18 cellular contexts compared by ENCODE assay signal in the genomic region with DNA sequence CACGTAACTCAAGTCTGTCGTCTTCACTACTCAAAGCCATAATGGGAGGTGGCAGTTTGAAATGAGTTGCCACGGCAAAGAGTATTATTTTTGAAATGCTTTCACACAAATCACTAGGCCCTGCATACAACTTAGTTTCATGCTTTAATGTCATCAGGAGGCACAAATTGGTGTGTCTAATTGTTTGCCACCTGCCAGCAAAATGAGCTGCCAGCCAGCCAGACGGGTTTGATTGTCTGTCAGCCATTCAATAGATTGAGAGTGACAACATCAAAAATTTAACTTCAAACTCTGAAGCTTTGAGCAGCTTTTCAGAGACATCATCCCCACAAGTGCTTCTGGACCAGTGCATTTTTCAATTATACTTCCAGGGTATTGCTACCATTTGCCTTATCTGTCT.
"Had no signal": no experiment of that assay in that cellular context is flagged by ENCODE, and none has a peak within 500 bp of the region (broad histone marks: within the 10 kb centered on the region; RNA-seq: fewer than 3 reads in every experiment).

No MANE protein-coding gene starts in this region.

- H3K4me3 Mint-ChIP-seq: activated CD4-positive, alpha-beta T cell treated with anti-CD3 and anti-CD28 coated beads, Interleukin-2, amount 10 ng/mL, durations not matched to agents 24 days and 14 days; activated CD8-positive, alpha-beta T cell treated with anti-CD3 and anti-CD28 coated beads for 36 hours; activated naive CD8-positive, alpha-beta T cell treated with anti-CD3 and anti-CD28 coated beads, Interleukin-2, amount 10 ng/mL, durations not matched to agents 7 days and 5 days; activated T-helper 17 cell treated with anti-CD3 and anti-CD28 coated beads, Interleukin-2, amount 50 U/mL, for 72 hours; nephron had no signal

- DNase-seq: activated CD4-positive, alpha-beta T cell treated with anti-CD3 and anti-CD28 coated beads, Interleukin-2, amount 10 ng/mL, durations not matched to agents 24 days and 14 days; activated CD8-positive, alpha-beta T cell treated with anti-CD3 and anti-CD28 coated beads for 36 hours; activated naive CD4-positive, alpha-beta T cell; activated naive CD8-positive, alpha-beta T cell treated with anti-CD3 and anti-CD28 coated beads, Interleukin-2, amount 10 ng/mL, durations not matched to agents 7 days and 5 days; activated T-cell treated with anti-CD3 and anti-CD28 coated beads, Interleukin-2, amount 50 U/mL, for 1 hour; amygdala; colonic mucosa; kidney; midbrain; occipital lobe; stimulated activated CD4-positive, alpha-beta T cell treated with anti-CD3 and anti-CD28 coated beads, Interleukin-12 subunit alpha, Interleukin-12 subunit beta, amount 100 ng/mL, for 4 hours; stimulated activated CD4-positive, alpha-beta T cell treated with anti-CD3 and anti-CD28 coated beads, Interleukin-1b, Interleukin-23, amount 100 ng/mL, for 48 hours; stimulated activated CD8-positive, alpha-beta memory T cell treated with anti-CD3 and anti-CD28 coated beads, Interleukin-4, amount 100 ng/mL, for 48 hours; stimulated activated naive CD4-positive, alpha-beta T cell treated with Interleukin-2 at 50 U/mL for 16 hours; thyroid gland had no signal

- H3K9me3 ChIP-seq: colonic mucosa, thyroid gland had no signal

- H3K27me3 Mint-ChIP-seq: activated CD4-positive, alpha-beta T cell treated with anti-CD3 and anti-CD28 coated beads, Interleukin-2, amount 10 ng/mL, durations not matched to agents 24 days and 14 days; activated CD8-positive, alpha-beta T cell treated with anti-CD3 and anti-CD28 coated beads for 36 hours; activated naive CD8-positive, alpha-beta T cell treated with anti-CD3 and anti-CD28 coated beads, Interleukin-2, amount 10 ng/mL, durations not matched to agents 7 days and 5 days; activated T-helper 17 cell treated with anti-CD3 and anti-CD28 coated beads, Interleukin-2, amount 50 U/mL, for 72 hours had no signal

- H3K36me3 Mint-ChIP-seq: activated naive CD8-positive, alpha-beta T cell treated with anti-CD3 and anti-CD28 coated beads, Interleukin-2, amount 10 ng/mL, durations not matched to agents 7 days and 5 days had no signal

- H3K27ac ChIP-seq: colonic mucosa, thyroid gland had no signal

- ATAC-seq: activated CD8-positive, alpha-beta T cell treated with anti-CD3 and anti-CD28 coated beads for 36 hours; activated T-helper 17 cell treated with anti-CD3 and anti-CD28 coated beads, Interleukin-2, amount 50 U/mL, for 72 hours; left lobe of liver had no signal

- H3K4me1 Mint-ChIP-seq: activated CD4-positive, alpha-beta T cell treated with anti-CD3 and anti-CD28 coated beads, Interleukin-2, amount 10 ng/mL, durations not matched to agents 24 days and 14 days; activated naive CD8-positive, alpha-beta T cell treated with anti-CD3 and anti-CD28 coated beads, Interleukin-2, amount 10 ng/mL, durations not matched to agents 7 days and 5 days; activated T-helper 17 cell treated with anti-CD3 and anti-CD28 coated beads, Interleukin-2, amount 50 U/mL, for 72 hours; nephron had no signal

- H3K36me3 ChIP-seq: colonic mucosa, thyroid gland had no signal

- H3K4me3 ChIP-seq: colonic mucosa, thyroid gland had no signal

- H3K4me1 ChIP-seq: colonic mucosa, thyroid gland had no signal

- H3K27me3 ChIP-seq: colonic mucosa, thyroid gland had no signal

- H3K9me3 Mint-ChIP-seq: activated CD4-positive, alpha-beta T cell treated with anti-CD3 and anti-CD28 coated beads, Interleukin-2, amount 10 ng/mL, durations not matched to agents 24 days and 14 days; activated CD8-positive, alpha-beta T cell treated with anti-CD3 and anti-CD28 coated beads for 36 hours; activated naive CD8-positive, alpha-beta T cell treated with anti-CD3 and anti-CD28 coated beads, Interleukin-2, amount 10 ng/mL, durations not matched to agents 7 days and 5 days; activated T-helper 17 cell treated with anti-CD3 and anti-CD28 coated beads, Interleukin-2, amount 50 U/mL, for 72 hours; nephron had no signal

- H3K27ac Mint-ChIP-seq: activated CD4-positive, alpha-beta T cell treated with anti-CD3 and anti-CD28 coated beads, Interleukin-2, amount 10 ng/mL, durations not matched to agents 24 days and 14 days; activated CD8-positive, alpha-beta T cell treated with anti-CD3 and anti-CD28 coated beads for 36 hours; activated naive CD8-positive, alpha-beta T cell treated with anti-CD3 and anti-CD28 coated beads, Interleukin-2, amount 10 ng/mL, durations not matched to agents 7 days and 5 days; activated T-helper 17 cell treated with anti-CD3 and anti-CD28 coated beads, Interleukin-2, amount 50 U/mL, for 72 hours; nephron had no signal
